In genomic region chr5:79086116-79086515, GRCh38 we compare ENCODE assay signal across 20 cellular contexts. TPM values are rescaled to one million over a fixed set of nuclear protein-coding genes. Genes with fewer than 3 reads are reported as not detected.
A peak's percentile ranks its signal among the peaks of the same experiment; 100 is the strongest.
DNase-seq lines count a peak whose midpoint lies in the region; ATAC-seq, FAIRE-seq and TF ChIP-seq lines count a peak whose summit lies in the region.
"Had no signal": no experiment of that assay in that cellular context is flagged by ENCODE, and none has a peak within 500 bp of the region (broad histone marks: within the 10 kb centered on the region; RNA-seq: fewer than 3 reads in every experiment).

No MANE protein-coding gene starts in this region.

- H3K9me3 Mint-ChIP-seq in GM23338 (no peaks in the 10 kb centered on the region), neural progenitor cell (no peaks in the 10 kb centered on the region)
- H3K9me3 Mint-ChIP-seq: CD8-positive, alpha-beta T cell; H9 had no signal

- no peaks in the 10 kb centered on the region for H3K27me3 ChIP-seq in GM23338 (ENCODE audit: insufficient read depth)
- H3K27me3 ChIP-seq in neural progenitor cell = no peaks in the 10 kb centered on the region

- H4K20me1 ChIP-seq in GM23338 (replicated peaks; ENCODE audit: insufficient read depth) (no peaks in the 10 kb centered on the region), neural progenitor cell (ENCODE audit: low read depth) (no peaks in the 10 kb centered on the region)

- no peak for FAIRE-seq in GM12892 (lab: Jason Lieb, UNC)
- FAIRE-seq: A549, D721Med, GM12891, GM19239 had no signal

- ATAC-seq in GM23338 (no peak), GM21390 (IDR thresholded peaks at IDR 0.05; ENCODE audit: unreplicated experiment) (no peak)
- ATAC-seq: A549; CD8-positive, alpha-beta T cell had no signal

- H3K4me3 ChIP-seq in GM23338 = no peak overlapping the region
- no peak overlapping the region for H3K4me3 ChIP-seq in neural progenitor cell
- H3K4me3 ChIP-seq: A549 had no signal

- H2AFZ ChIP-seq in GM23338 (peak overlapping the region; percentile 23; the same call in 1 of the 2 replicates), neural progenitor cell (replicated peaks) (peak overlapping the region; percentile 19)

- H3K9me2 ChIP-seq in GM23338 (ENCODE audit: insufficient read depth) = no peaks in the 10 kb centered on the region

- no peak overlapping the region for H3K4me3 Mint-ChIP-seq in GM23338
- no peak overlapping the region for H3K4me3 Mint-ChIP-seq in neural progenitor cell
- H3K4me3 Mint-ChIP-seq: CD14-positive monocyte; CD8-positive, alpha-beta T cell; H9 had no signal

- no peaks in the 10 kb centered on the region for H3K79me2 ChIP-seq in GM23338 (replicated peaks; ENCODE audit: insufficient read depth)
- no peaks in the 10 kb centered on the region for H3K79me2 ChIP-seq in neural progenitor cell (ENCODE audit: low read depth)

- TF ChIP-seq CTCF in GM23338 (conservative IDR thresholded peaks at IDR 0.05; ENCODE audit: low read depth in 2 of 2) (no peak), neural progenitor cell (IDR thresholded peaks at IDR 0.05) (no peak)

- no peaks in the 10 kb centered on the region for H3K4me1 ChIP-seq in GM23338 (ENCODE audit: insufficient read depth)
- no peaks in the 10 kb centered on the region for H3K4me1 ChIP-seq in neural progenitor cell
- H3K4me1 ChIP-seq: A549 had no signal

- H3K36me3 ChIP-seq in GM23338 (ENCODE audit: insufficient read depth) (no peaks in the 10 kb centered on the region), neural progenitor cell (no peaks in the 10 kb centered on the region)

- H3K36me3 Mint-ChIP-seq in GM23338 (ENCODE audit: low read depth) (no peaks in the 10 kb centered on the region), neural progenitor cell (no peaks in the 10 kb centered on the region)
- H3K36me3 Mint-ChIP-seq: CD14-positive monocyte; CD8-positive, alpha-beta T cell had no signal

- H3K4me1 Mint-ChIP-seq in GM23338 = no peaks in the 10 kb centered on the region; the same call in 2 of the 3 replicates
- H3K4me1 Mint-ChIP-seq in neural progenitor cell = peaks cover 6% of the 10 kb centered on the region
- H3K4me1 Mint-ChIP-seq: CD14-positive monocyte had no signal

- no peak overlapping the region for H3K4me2 ChIP-seq in GM23338
- H3K4me2 ChIP-seq in neural progenitor cell = no peak overlapping the region
- H3K4me2 ChIP-seq: A549 had no signal

- no peaks in the 10 kb centered on the region for H3K9me3 ChIP-seq in neural progenitor cell (ENCODE audit: low read depth)
- H3K9me3 ChIP-seq: A549 had no signal

- H3K27ac Mint-ChIP-seq in GM23338 (no peak overlapping the region), neural progenitor cell (no peak overlapping the region)
- H3K27ac Mint-ChIP-seq: CD14-positive monocyte; CD8-positive, alpha-beta T cell; H9 had no signal

- DNase-seq in ELR (ENCODE audit: low read depth) (peak; percentile 12), GM23338 (ENCODE audit: low spot score) (no peak), SW480 (ENCODE audit: low spot score) (peak; percentile 20), neural progenitor cell (ENCODE audit: low spot score) (no peak), middle frontal gyrus (ENCODE audit: extremely low spot score, low spot score) (no peak), NCI-H526 treated with DMSO at 0.1 percent for 48 hours (lab: John Stamatoyannopoulos, UW) (no peak), GM12892 (ENCODE audit: insufficient read length) (no peak)
- DNase-seq: CD8-positive, alpha-beta T cell; COR-L47; DMS153; DMS79 treated with DMSO at 0.1 percent for 48 hours; H9 had no signal

- H3K9ac ChIP-seq in neural progenitor cell = no peak overlapping the region

- TF ChIP-seq POLR2A in GM12892 (IDR thresholded peaks at IDR 0.05; ENCODE audit: low read depth, low read length) = no peak

- H3F3A ChIP-seq in GM23338 (replicated peaks; ENCODE audit: low read depth) (no peaks in the 10 kb centered on the region), neural progenitor cell (ENCODE audit: low read depth) (no peaks in the 10 kb centered on the region)

- H3K27ac ChIP-seq in GM23338 (ENCODE audit: low read depth) = no peak overlapping the region
- no peak overlapping the region for H3K27ac ChIP-seq in neural progenitor cell
- H3K27ac ChIP-seq: A549 had no signal

- H3K27me3 Mint-ChIP-seq in GM23338 (ENCODE audit: insufficient read depth, low read depth, poor library complexity) (no peaks in the 10 kb centered on the region), neural progenitor cell (ENCODE audit: insufficient read depth, low read depth) (no peaks in the 10 kb centered on the region)

TF ChIP-seq in GM23338, 12 proteins besides CTCF, POLR2A, EP300 and RAD21:
- no peak for TF ChIP-seq ZNF331 (CRISPR knock-in tag; IDR thresholded peaks at IDR 0.05; ENCODE audit: low read depth)
- TF ChIP-seq REST (IDR thresholded peaks at IDR 0.05; ENCODE audit: unreplicated experiment) = no peak
- TF ChIP-seq NANOG (IDR thresholded peaks at IDR 0.05; ENCODE audit: borderline replicate concordance) = no peak

RNA-seq across cellular contexts. Expression of gene BHMT2, which starts 16.5 kb away (rescaled TPM):
- total RNA-seq in GM23338 (2014; rRNA removed; shearing (Covaris generic)) = 1.7 and 2.5 TPM in 2 replicates
- polyA plus RNA-seq in GM23338 (2016; fragmentation: Nextera tagmentation; extraction: Ambion mirVana) = 1.1 and 1.9 TPM in 2 replicates
- not detected in 2 replicates for total RNA-seq in neural progenitor cell (ENCODE audit: low replicate concordance)
- polyA plus RNA-seq in GM12892 (2012; ENCODE audit: missing spikeins) = not detected
- total RNA-seq: CD8-positive, alpha-beta T cell; H9 had no signal
- polyA plus RNA-seq: A549, CD14-positive monocyte had no signal

RNA-seq across cellular contexts. Expression of gene DMGDH, which starts 16.6 kb away (rescaled TPM):
- total RNA-seq in GM23338 (2014; rRNA removed; shearing (Covaris generic)) = 0.52 TPM in 1 of 2 replicates, not detected in the other
- polyA plus RNA-seq in GM23338 (2016; fragmentation: Nextera tagmentation; extraction: Ambion mirVana) = 0.63 and 0.94 TPM in 2 replicates
- total RNA-seq in neural progenitor cell (ENCODE audit: low replicate concordance) = 0.32 and 1.4 TPM in 2 replicates
- 0.28 TPM for polyA plus RNA-seq in GM12892 (2012; ENCODE audit: missing spikeins)
- total RNA-seq: H9 had no signal
- polyA plus RNA-seq: CD14-positive monocyte had no signal

RNA-seq across cellular contexts. Expression of gene BHMT, which starts 25.5 kb away (rescaled TPM):
- 2.3 and 4.2 TPM in 2 replicates for total RNA-seq in GM23338 (2014; rRNA removed; shearing (Covaris generic))
- 1.4 and 2.6 TPM in 2 replicates for polyA plus RNA-seq in GM23338 (2016; fragmentation: Nextera tagmentation; extraction: Ambion mirVana)
- 0.45 and 1.1 TPM in 2 replicates for total RNA-seq in neural progenitor cell (ENCODE audit: low replicate concordance)
- not detected for polyA plus RNA-seq in GM12892 (2012; ENCODE audit: missing spikeins)
- total RNA-seq: CD8-positive, alpha-beta T cell had no signal
- polyA plus RNA-seq: A549, AG04450, BJ, CD14-positive monocyte had no signal

Comparison
In these comparisons a context has a peak if more than half of its experiments do, and no peak if none do; other contexts are left out.
1. DNase-seq: peak in ELR (single experiment) and SW480 (single experiment); none in GM23338 (single experiment), neural progenitor cell (single experiment), middle frontal gyrus (single experiment), NCI-H526 treated with DMSO at 0.1 percent for 48 hours (single experiment) and GM12892 (single experiment).